In the genomic region with DNA sequence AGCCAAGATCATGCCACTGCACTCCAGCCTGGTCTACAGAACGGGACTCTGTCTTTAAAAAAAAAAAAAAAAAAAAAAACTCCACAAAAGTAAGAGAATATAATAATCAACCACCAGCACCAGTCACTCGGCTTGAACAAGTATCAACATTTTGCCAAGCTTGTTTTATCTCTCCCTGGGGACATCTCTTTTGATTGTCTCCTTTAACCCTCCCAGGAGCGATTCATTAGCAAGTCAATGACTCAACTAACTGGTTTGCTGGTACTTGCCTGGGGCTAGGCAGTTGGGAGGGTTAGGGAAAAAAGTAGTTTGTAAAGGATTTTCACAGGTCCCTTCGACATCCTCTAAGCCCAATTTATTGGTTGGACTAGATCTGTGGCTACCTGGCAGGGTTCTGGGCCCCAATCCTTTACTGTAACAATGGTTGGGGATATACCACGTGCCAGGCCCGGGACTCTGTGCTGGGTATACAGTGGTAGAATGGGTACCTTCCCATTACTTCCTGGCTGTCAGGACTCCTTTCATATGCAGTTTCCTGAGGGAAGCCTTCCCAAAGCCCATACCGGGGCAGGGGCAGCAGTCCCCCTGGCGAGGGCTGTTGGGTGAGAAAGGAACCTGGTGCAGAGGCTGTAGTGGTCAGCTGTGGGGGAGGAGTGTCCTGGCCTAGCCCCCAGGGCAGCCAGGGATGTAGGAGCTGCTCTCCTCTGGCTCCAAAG, we compare ENCODE assay signal across 13 cellular contexts. TPM values are rescaled to one million over a fixed set of nuclear protein-coding genes. Genes with fewer than 3 reads are reported as not detected.
DNase-seq lines count a peak whose midpoint lies in the region; ATAC-seq and TF ChIP-seq lines count a peak whose summit lies in the region.
"Had no signal": no experiment of that assay in that cellular context is flagged by ENCODE, and none has a peak within 500 bp of the region (broad histone marks: within the 10 kb centered on the region; RNA-seq: fewer than 3 reads in every experiment).

No MANE protein-coding gene starts in this region.

- no peaks in the 10 kb centered on the region for H3K9me3 ChIP-seq in HEK293 (ENCODE audit: control insufficient read depth, insufficient read depth, low read depth, low read length)
- H3K9me3 ChIP-seq in SJSA1 (replicated peaks) = no peaks in the 10 kb centered on the region
- no peaks in the 10 kb centered on the region for H3K9me3 ChIP-seq in iPS-20b (ENCODE audit: insufficient read depth, low read depth, low read length)
- no peaks in the 10 kb centered on the region for H3K9me3 ChIP-seq in ascending aorta
- H3K9me3 ChIP-seq: spleen had no signal

- no peak for TF ChIP-seq CTCF in HEK293 (tag by site-specific recombination; IDR thresholded peaks at IDR 0.05)
- no peak for TF ChIP-seq CTCF in ascending aorta (IDR thresholded peaks at IDR 0.05)

- H3K4me3 ChIP-seq in HEK293 (ENCODE audit: low read depth, low read length) = no peak overlapping the region
- H3K4me3 ChIP-seq in SJSA1 = no peak overlapping the region
- peak overlapping the region; percentile 50 for H3K4me3 ChIP-seq in iPS-20b (ENCODE audit: low read length)
- H3K4me3 ChIP-seq in ascending aorta = no peak overlapping the region
- H3K4me3 ChIP-seq: spleen had no signal

- peaks cover 6 to 57% of the 10 kb centered on the region in 2 experiments; a peak in 2 of 3 replicates for H3K36me3 ChIP-seq in HEK293 (ENCODE audit: control insufficient read depth in 2 of 2, insufficient read depth in 1 of 2, low read length in 2 of 2)
- H3K36me3 ChIP-seq in SJSA1 = peaks cover 21% of the 10 kb centered on the region
- H3K36me3 ChIP-seq in iPS-20b (ENCODE audit: insufficient read depth, low read depth, low read length) = peaks cover 55% of the 10 kb centered on the region
- peaks cover 12 to 22% of the 10 kb centered on the region in 2 donors for H3K36me3 ChIP-seq in ascending aorta

- H3K4me1 ChIP-seq in HEK293 (ENCODE audit: control insufficient read depth, insufficient read depth, low read length) (peaks cover 4% of the 10 kb centered on the region), SJSA1 (replicated peaks) (peaks cover 14% of the 10 kb centered on the region), iPS-20b (ENCODE audit: insufficient read depth, low read length) (peaks cover 33% of the 10 kb centered on the region), ascending aorta (no peaks in the 10 kb centered on the region)

- peak overlapping the region; percentile 81 for H3K9ac ChIP-seq in iPS-20b (ENCODE audit: low read depth, low read length)

- intact Hi-C loops in ascending aorta (cut with DNase I) = no loop called here

- no peak for ATAC-seq in GM21825 (IDR thresholded peaks at IDR 0.05; ENCODE audit: unreplicated experiment)
- no peak for ATAC-seq in HG03378 (IDR thresholded peaks at IDR 0.05; ENCODE audit: unreplicated experiment)

- DNase-seq in Caki2 (ENCODE audit: low read depth) (peak; percentile 58), SJSA1 (ENCODE audit: low read depth in 1 of 2, low spot score in 2 of 2) (peak; percentile 64 to 65), ascending aorta (ENCODE audit: low spot score in 2 of 2) (no peak)
- DNase-seq in activated CD4-positive, alpha-beta T cell treated with anti-CD3 and anti-CD28 coated beads for 48 hours = no peak
- DNase-seq: activated CD4-positive, alpha-beta memory T cell treated with anti-CD3 and anti-CD28 coated beads for 36 hours; aorta; Karpas-422; Right ventricle myocardium superior; spleen had no signal

- H3K27ac ChIP-seq in HEK293 (ENCODE audit: extremely low read depth, low read depth, low read length) (peak overlapping the region; percentile 36; the same call in 1 of the 2 replicates), SJSA1 (no peak overlapping the region), iPS-20b (ENCODE audit: low read length) (peak overlapping the region; percentile 87), ascending aorta (no peak overlapping the region)

- in situ Hi-C loops in Caki2 (cut with HindIII; ENCODE audit: low pct_unique_long_range_greater_than_20kb, low sequenced_read_pairs) = no loop called here

- POLR2A ChIA-PET in HEK293 (lab: Yijun Ruan, JAX) = interaction anchor here (1.1 kb wide), 1 partner anchor 21 kb away, joined by 3 read pairs; no protein-coding TSS in a partner anchor

- H3K27me3 ChIP-seq in SJSA1 (replicated peaks) (no peaks in the 10 kb centered on the region), iPS-20b (ENCODE audit: insufficient read depth, low read length) (no peaks in the 10 kb centered on the region), ascending aorta (no peaks in the 10 kb centered on the region)
- H3K27me3 ChIP-seq: spleen had no signal

- CTCF ChIA-PET in HEK293 (lab: Yijun Ruan, JAX) = interaction anchor here (0.6 to 3.5 kb wide), 3 partner anchors 8 to 386 kb away, joined by 3 to 10 read pairs (median 3); a partner anchor contains a TSS

TF ChIP-seq in HEK293, 187 proteins besides CTCF, POLR2A, EP300 and RAD21 (continues in another document):
- TF ChIP-seq, protein P1, sequence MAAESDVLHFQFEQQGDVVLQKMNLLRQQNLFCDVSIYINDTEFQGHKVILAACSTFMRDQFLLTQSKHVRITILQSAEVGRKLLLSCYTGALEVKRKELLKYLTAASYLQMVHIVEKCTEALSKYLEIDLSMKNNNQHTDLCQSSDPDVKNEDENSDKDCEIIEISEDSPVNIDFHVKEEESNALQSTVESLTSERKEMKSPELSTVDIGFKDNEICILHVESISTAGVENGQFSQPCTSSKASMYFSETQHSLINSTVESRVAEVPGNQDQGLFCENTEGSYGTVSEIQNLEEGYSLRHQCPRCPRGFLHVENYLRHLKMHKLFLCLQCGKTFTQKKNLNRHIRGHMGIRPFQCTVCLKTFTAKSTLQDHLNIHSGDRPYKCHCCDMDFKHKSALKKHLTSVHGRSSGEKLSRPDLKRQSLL (tag by site-specific recombination; IDR thresholded peaks at IDR 0.05) = no peak
- TF ChIP-seq ZBTB17 (tag by site-specific recombination; IDR thresholded peaks at IDR 0.05) (peak; percentile 46), ZBTB20 (tag by site-specific recombination; IDR thresholded peaks at IDR 0.05) (peak; percentile 86), ZSCAN16 (tag by site-specific recombination; IDR thresholded peaks at IDR 0.05) (no peak), KLF10 (tag by site-specific recombination; IDR thresholded peaks at IDR 0.05) (0 out of 2 replicates have a peak, but pooled peaks have one; percentile 36), ZNF747 (tag by site-specific recombination; IDR thresholded peaks at IDR 0.05) (no peak), OVOL3 (tag by site-specific recombination; IDR thresholded peaks at IDR 0.05) (no peak), ZNF16 (tag by site-specific recombination; IDR thresholded peaks at IDR 0.05; ENCODE audit: low read depth) (no peak), ZNF146 (tag by site-specific recombination; IDR thresholded peaks at IDR 0.05) (no peak), BCL11A (tag by site-specific recombination; IDR thresholded peaks at IDR 0.05; ENCODE audit: low read depth) (peak; percentile 76)
- TF ChIP-seq, protein P2, sequence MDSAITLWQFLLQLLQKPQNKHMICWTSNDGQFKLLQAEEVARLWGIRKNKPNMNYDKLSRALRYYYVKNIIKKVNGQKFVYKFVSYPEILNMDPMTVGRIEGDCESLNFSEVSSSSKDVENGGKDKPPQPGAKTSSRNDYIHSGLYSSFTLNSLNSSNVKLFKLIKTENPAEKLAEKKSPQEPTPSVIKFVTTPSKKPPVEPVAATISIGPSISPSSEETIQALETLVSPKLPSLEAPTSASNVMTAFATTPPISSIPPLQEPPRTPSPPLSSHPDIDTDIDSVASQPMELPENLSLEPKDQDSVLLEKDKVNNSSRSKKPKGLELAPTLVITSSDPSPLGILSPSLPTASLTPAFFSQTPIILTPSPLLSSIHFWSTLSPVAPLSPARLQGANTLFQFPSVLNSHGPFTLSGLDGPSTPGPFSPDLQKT (IDR thresholded peaks at IDR 0.05; ENCODE audit: borderline replicate concordance, low read depth, low read length) = no peak
- TF ChIP-seq, protein P3, sequence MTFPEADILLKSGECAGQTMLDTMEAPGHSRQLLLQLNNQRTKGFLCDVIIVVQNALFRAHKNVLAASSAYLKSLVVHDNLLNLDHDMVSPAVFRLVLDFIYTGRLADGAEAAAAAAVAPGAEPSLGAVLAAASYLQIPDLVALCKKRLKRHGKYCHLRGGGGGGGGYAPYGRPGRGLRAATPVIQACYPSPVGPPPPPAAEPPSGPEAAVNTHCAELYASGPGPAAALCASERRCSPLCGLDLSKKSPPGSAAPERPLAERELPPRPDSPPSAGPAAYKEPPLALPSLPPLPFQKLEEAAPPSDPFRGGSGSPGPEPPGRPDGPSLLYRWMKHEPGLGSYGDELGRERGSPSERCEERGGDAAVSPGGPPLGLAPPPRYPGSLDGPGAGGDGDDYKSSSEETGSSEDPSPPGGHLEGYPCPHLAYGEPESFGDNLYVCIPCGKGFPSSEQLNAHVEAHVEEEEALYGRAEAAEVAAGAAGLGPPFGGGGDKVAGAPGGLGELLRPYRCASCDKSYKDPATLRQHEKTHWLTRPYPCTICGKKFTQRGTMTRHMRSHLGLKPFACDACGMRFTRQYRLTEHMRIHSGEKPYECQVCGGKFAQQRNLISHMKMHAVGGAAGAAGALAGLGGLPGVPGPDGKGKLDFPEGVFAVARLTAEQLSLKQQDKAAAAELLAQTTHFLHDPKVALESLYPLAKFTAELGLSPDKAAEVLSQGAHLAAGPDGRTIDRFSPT (tag by site-specific recombination; IDR thresholded peaks at IDR 0.05) = no peak
- TF ChIP-seq, protein P4, sequence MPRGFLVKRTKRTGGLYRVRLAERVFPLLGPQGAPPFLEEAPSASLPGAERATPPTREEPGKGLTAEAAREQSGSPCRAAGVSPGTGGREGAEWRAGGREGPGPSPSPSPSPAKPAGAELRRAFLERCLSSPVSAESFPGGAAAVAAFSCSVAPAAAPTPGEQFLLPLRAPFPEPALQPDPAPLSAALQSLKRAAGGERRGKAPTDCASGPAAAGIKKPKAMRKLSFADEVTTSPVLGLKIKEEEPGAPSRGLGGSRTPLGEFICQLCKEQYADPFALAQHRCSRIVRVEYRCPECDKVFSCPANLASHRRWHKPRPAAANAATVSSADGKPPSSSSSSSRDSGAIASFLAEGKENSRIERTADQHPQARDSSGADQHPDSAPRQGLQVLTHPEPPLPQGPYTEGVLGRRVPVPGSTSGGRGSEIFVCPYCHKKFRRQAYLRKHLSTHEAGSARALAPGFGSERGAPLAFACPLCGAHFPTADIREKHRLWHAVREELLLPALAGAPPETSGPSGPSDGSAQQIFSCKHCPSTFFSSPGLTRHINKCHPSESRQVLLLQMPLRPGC (tag by site-specific recombination; IDR thresholded peaks at IDR 0.05) = peak; percentile 87

RNA-seq across cellular contexts. Expression of a gene that starts 12.2 kb away (rescaled TPM):
- 3.4 and 8.2 TPM in 2 replicates for total RNA-seq in Caki2 (2014; rRNA removed; shearing (Covaris generic); ENCODE audit: low replicate concordance)
- 7.5 and 13.8 TPM in 2 replicates for total RNA-seq in SJSA1 (2014; rRNA removed; shearing (Covaris generic))
- total RNA-seq in ascending aorta = 29.8 TPM

RNA-seq across cellular contexts. Expression of a gene that starts 20.0 kb away (rescaled TPM):
- total RNA-seq in Caki2 (2014; rRNA removed; shearing (Covaris generic); ENCODE audit: low replicate concordance) = 405 and 423 TPM in 2 replicates
- 122 and 154 TPM in 2 replicates for total RNA-seq in SJSA1 (2014; rRNA removed; shearing (Covaris generic))
- 28.4 TPM for total RNA-seq in ascending aorta

RNA-seq across cellular contexts. Expression of a gene that starts 44.2 kb away (rescaled TPM):
- total RNA-seq in Caki2 (2014; rRNA removed; shearing (Covaris generic); ENCODE audit: low replicate concordance) = not detected in 2 replicates
- total RNA-seq in SJSA1 (2014; rRNA removed; shearing (Covaris generic)) = 213 and 260 TPM in 2 replicates
- 717 TPM for total RNA-seq in ascending aorta

Comparison
In these comparisons a context has a peak if more than half of its experiments do, and no peak if none do; other contexts are left out.
1. DNase-seq: peak in Caki2 (single experiment) and SJSA1 (2 of 2); none in ascending aorta (0 of 2) and activated CD4-positive, alpha-beta T cell treated with anti-CD3 and anti-CD28 coated beads for 48 hours (single experiment).
2. H3K27ac ChIP-seq: peak in HEK293 (single experiment) and iPS-20b (single experiment); none in SJSA1 (single experiment) and ascending aorta (0 of 2).
3. RNA of a gene that starts 44.2 kb away (total RNA-seq): 717 TPM in ascending aorta (single experiment) and 213 to 260 TPM in SJSA1; not detected in Caki2; every median in the first group is over 100 times any median in the second.